20 cellular contexts compared by ENCODE assay signal in the genomic region with DNA sequence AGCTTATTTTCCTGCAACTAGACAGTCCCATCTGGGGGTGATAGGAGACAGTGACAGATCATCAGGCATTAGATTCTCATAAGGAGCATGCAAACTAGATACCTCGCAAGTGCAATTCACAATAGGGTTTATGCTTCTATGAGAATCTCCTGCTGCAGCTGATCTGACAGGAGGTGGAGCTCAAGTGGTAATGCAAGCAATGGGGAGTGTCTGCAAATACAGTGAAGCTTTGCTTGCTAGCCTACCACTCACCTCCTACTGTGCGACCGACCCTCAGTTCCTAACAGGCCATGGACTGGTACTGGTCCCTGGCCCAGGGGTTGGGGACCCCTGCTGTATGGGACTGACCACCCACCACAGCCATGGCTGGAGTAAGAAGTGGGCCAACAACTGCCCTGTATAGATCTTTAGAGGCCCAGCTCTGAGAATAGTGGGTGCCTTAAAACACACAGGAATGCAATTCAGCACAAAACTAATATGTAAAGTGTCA. TPM values are rescaled to one million over a fixed set of nuclear protein-coding genes. Genes with fewer than 3 reads are reported as not detected.
"Had no signal": no experiment of that assay in that cellular context is flagged by ENCODE, and none has a peak within 500 bp of the region (broad histone marks: within the 10 kb centered on the region; RNA-seq: fewer than 3 reads in every experiment).

No MANE protein-coding gene starts in this region.

- H3K36me3 Mint-ChIP-seq: mesothelial cell of epicardium had no signal

- H3K4me3 ChIP-seq: coronary artery, dorsolateral prefrontal cortex, esophagus muscularis mucosa, gastrocnemius medialis, heart right ventricle, left lung, lower lobe of right lung, mucosa of descending colon had no signal

- DNase-seq: dermis blood vessel endothelial cell; dorsolateral prefrontal cortex; effector CD4-positive, alpha-beta T cell; effector memory CD4-positive, alpha-beta T cell; foreskin melanocyte; gastrocnemius medialis; glutamatergic neuron; head of caudate nucleus; heart right ventricle; hippocampal formation; left cardiac atrium; left lung; left ventricle myocardium superior; lower lobe of right lung; mesenchymal stem cell; mucosa of descending colon had no signal

- H3K4me1 ChIP-seq: esophagus muscularis mucosa, gastrocnemius medialis, heart right ventricle, left lung, lower lobe of right lung had no signal

- H3K9me3 ChIP-seq: esophagus muscularis mucosa, gastrocnemius medialis, heart right ventricle, left lung, lower lobe of right lung, mucosa of descending colon had no signal

- H3K4me3 Mint-ChIP-seq: mesothelial cell of epicardium had no signal

- H3K27me3 ChIP-seq: gastrocnemius medialis, heart right ventricle, left lung had no signal

- H3K27ac ChIP-seq: coronary artery, dorsolateral prefrontal cortex, esophagus muscularis mucosa, gastrocnemius medialis, heart right ventricle, left lung, lower lobe of right lung had no signal

- H3K27ac Mint-ChIP-seq: mesothelial cell of epicardium had no signal

- ATAC-seq: gastrocnemius medialis, heart right ventricle, left cardiac atrium, left lung, left ventricle myocardium superior, lower lobe of right lung, mucosa of descending colon had no signal

- H3K36me3 ChIP-seq: esophagus muscularis mucosa, gastrocnemius medialis, heart right ventricle, left lung, lower lobe of right lung had no signal

- H3K9me3 Mint-ChIP-seq: mesothelial cell of epicardium had no signal

RNA-seq across cellular contexts. Expression of gene IRX3, which starts 26.0 kb away (rescaled TPM):
- total RNA-seq: endothelial cell of umbilical vein had no signal
- polyA plus RNA-seq: endothelial cell of umbilical vein had no signal
